Comparison of ENCODE assay signal across 16 cellular contexts in genomic region chr11:64010783-64011182, GRCh38. TPM values are rescaled to one million over a fixed set of nuclear protein-coding genes. Genes with fewer than 3 reads are reported as not detected.
DNase-seq lines count a peak whose midpoint lies in the region; ATAC-seq, FAIRE-seq and TF ChIP-seq lines count a peak whose summit lies in the region.
"Had no signal": no experiment of that assay in that cellular context is flagged by ENCODE, and none has a peak within 500 bp of the region (broad histone marks: within the 10 kb centered on the region; RNA-seq: fewer than 3 reads in every experiment).

No MANE protein-coding gene starts in this region.

- intact Hi-C loops in HepG2 (cut with micrococcal nuclease; ENCODE audit: unreplicated experiment) (no loop called here), right lobe of liver (cut with DNase I) (no loop called here), posterior vena cava (cut with DNase I) (loop anchor here in 1 of 2 donors (5.0 kb wide), 1 partner anchor 117 kb away; no protein-coding TSS in a partner anchor)

- POLR2A ChIA-PET in HepG2 (lab: Yijun Ruan, JAX) (no interaction called here), HEK293 (lab: Yijun Ruan, JAX) (no interaction called here)

- no peak for TF ChIP-seq EP300 in HepG2 (IDR thresholded peaks at IDR 0.05; ENCODE audit: low read depth in 2 of 2, low read length in 2 of 2)
- TF ChIP-seq EP300 in HepG2 (CRISPR knock-in tag; IDR thresholded peaks at IDR 0.05; ENCODE audit: borderline replicate concordance), result no peak

- no peaks in the 10 kb centered on the region for H3K27me3 ChIP-seq in HepG2 (ENCODE audit: control insufficient read depth in 1 of 2, insufficient read depth in 2 of 2, low read length in 2 of 2)
- no peaks in the 10 kb centered on the region for H3K27me3 ChIP-seq in right lobe of liver

- H3K27ac Mint-ChIP-seq in T-helper 2 cell treated with Interferon-gamma antibody and Interleukin-4, amounts not matched to agents 5 μg/mL and 100 μg/mL, for 36 hours, result no peak overlapping the region
- H3K27ac Mint-ChIP-seq: GM23338 had no signal

- no peak for TF ChIP-seq RAD21 in HepG2 (CRISPR knock-in tag; IDR thresholded peaks at IDR 0.05)

- H3K27ac ChIP-seq in HepG2 (ENCODE audit: extremely low read length, insufficient read depth, low read length) (no peak overlapping the region), right lobe of liver (no peak overlapping the region), HEK293 (ENCODE audit: extremely low read depth, low read depth, low read length) (no peak overlapping the region)

- H3K4me1 ChIP-seq in HepG2 (ENCODE audit: insufficient read depth, low read length), result peaks cover 21% of the 10 kb centered on the region
- peaks cover 0 to 10% (median 3%) of the 10 kb centered on the region in 4 donors for H3K4me1 ChIP-seq in right lobe of liver
- H3K4me1 ChIP-seq in HEK293 (ENCODE audit: control insufficient read depth, insufficient read depth, low read length), result no peaks in the 10 kb centered on the region
- H3K4me1 ChIP-seq: HAP-1 had no signal

- no peak for DNase-seq in HepG2 (ENCODE audit: low spot score)
- no peak for DNase-seq in right lobe of liver
- no peak for DNase-seq in urothelium cell line (ENCODE audit: low spot score)
- DNase-seq in T-helper 2 cell treated with Interferon-gamma antibody and Interleukin-4, amounts not matched to agents 5 μg/mL and 100 μg/mL, for 36 hours (ENCODE audit: low spot score), result no peak
- no peak for DNase-seq in posterior vena cava (ENCODE audit: low spot score)
- DNase-seq: C1 segment of cervical spinal cord; CD4-positive, alpha-beta memory T cell; COR-L47; DMS153; DND-41 had no signal

- peaks cover 6% of the 10 kb centered on the region for H3K4me1 Mint-ChIP-seq in T-helper 2 cell treated with Interferon-gamma antibody and Interleukin-4, amounts not matched to agents 5 μg/mL and 100 μg/mL, for 36 hours (ENCODE audit: low read depth)

- ATAC-seq in HepG2, result no peak
- ATAC-seq in right lobe of liver, result no peak
- ATAC-seq: GM23338 had no signal

- H3K79me2 ChIP-seq in HepG2 (ENCODE audit: insufficient read depth, low read length), result no peaks in the 10 kb centered on the region

- H2AFZ ChIP-seq in HepG2 (ENCODE audit: low read length), result no peak overlapping the region
- H2AFZ ChIP-seq: GM23338 had no signal

- H4K20me1 ChIP-seq in HepG2 (ENCODE audit: insufficient read depth, low read length), result peaks cover 8% of the 10 kb centered on the region; the same call in 1 of the 2 replicates

- no peak overlapping the region for H3K4me3 Mint-ChIP-seq in T-helper 2 cell treated with Interferon-gamma antibody and Interleukin-4, amounts not matched to agents 5 μg/mL and 100 μg/mL, for 36 hours
- H3K4me3 Mint-ChIP-seq: GM23338 had no signal

- peaks cover 10% of the 10 kb centered on the region; the same call in 1 of the 2 replicates for H3K9me3 ChIP-seq in HepG2 (ENCODE audit: low read length)
- H3K9me3 ChIP-seq in right lobe of liver, result no peaks in the 10 kb centered on the region
- no peaks in the 10 kb centered on the region for H3K9me3 ChIP-seq in HEK293 (ENCODE audit: control insufficient read depth, insufficient read depth, low read depth, low read length)
- H3K9me3 ChIP-seq: HAP-1 had no signal

- BruUV-seq in HepG2 (replicated peaks; lab: Mats Ljungman, UMichigan), result no TSS peak

- H3K36me3 ChIP-seq in HepG2 (replicated peaks in 1 of 2; ENCODE audit: control insufficient read depth in 1 of 2, insufficient read depth in 2 of 2, low read length in 2 of 2) (no peaks in the 10 kb centered on the region), right lobe of liver (no peaks in the 10 kb centered on the region), HEK293 (ENCODE audit: control insufficient read depth in 2 of 2, insufficient read depth in 1 of 2, low read length in 2 of 2) (no peaks in the 10 kb centered on the region)
- H3K36me3 ChIP-seq: HAP-1 had no signal

- peaks cover 15% of the 10 kb centered on the region for H3K9me3 Mint-ChIP-seq in T-helper 2 cell treated with Interferon-gamma antibody and Interleukin-4, amounts not matched to agents 5 μg/mL and 100 μg/mL, for 36 hours

- in situ Hi-C loops in HepG2 (cut with HindIII; ENCODE audit: extremely low pct_ligation_motif_present, low pct_unique_long_range_greater_than_20kb), result no loop called here

- CTCF ChIA-PET in HepG2 (lab: Yijun Ruan, JAX; ENCODE audit: low intra/inter-chr PET ratio, low total read pairs), result no interaction called here
- CTCF ChIA-PET in HEK293 (lab: Yijun Ruan, JAX), result no interaction called here

- WGBS in HepG2 (ENCODE audit: low lambda C conversion rate), result 97% methylated on average over 2 of the region's 2 CpGs
- 100% methylated on average over 1 of the region's 2 CpGs for WGBS in right lobe of liver (ENCODE audit: insufficient coverage, low coverage, low lambda C conversion rate, missing lambda C conversion rate)

- H3K36me3 Mint-ChIP-seq in T-helper 2 cell treated with Interferon-gamma antibody and Interleukin-4, amounts not matched to agents 5 μg/mL and 100 μg/mL, for 36 hours (ENCODE audit: low read depth), result no peaks in the 10 kb centered on the region
- H3K36me3 Mint-ChIP-seq: CD4-positive, alpha-beta memory T cell had no signal

- peaks cover 23% of the 10 kb centered on the region for H3K27me3 Mint-ChIP-seq in T-helper 2 cell treated with Interferon-gamma antibody and Interleukin-4, amounts not matched to agents 5 μg/mL and 100 μg/mL, for 36 hours (ENCODE audit: low read depth)

- no peak overlapping the region for H3K9ac ChIP-seq in HepG2 (ENCODE audit: insufficient read depth, low read depth, low read length)

- no peak for FAIRE-seq in HepG2 (lab: Jason Lieb, UNC)
- FAIRE-seq in urothelium cell line (lab: Jason Lieb, UNC), result peak; percentile 91
- FAIRE-seq: G401.6, GM19239, H54 had no signal

- H3K4me3 ChIP-seq in HepG2 (replicated peaks in 1 of 3; ENCODE audit: insufficient read depth in 1 of 3, low read depth in 2 of 3, low read length in 3 of 3), result no peak overlapping the region
- H3K4me3 ChIP-seq in right lobe of liver, result no peak overlapping the region
- no peak overlapping the region for H3K4me3 ChIP-seq in HEK293 (ENCODE audit: low read depth, low read length)
- H3K4me3 ChIP-seq: GM23338, HAP-1 had no signal

- no peak overlapping the region for H3K4me2 ChIP-seq in HepG2 (ENCODE audit: low read depth, low read length)
- H3K4me2 ChIP-seq: GM23338 had no signal

- TF ChIP-seq CTCF in HepG2 (CRISPR knock-in tag; IDR thresholded peaks at IDR 0.05) (no peak), right lobe of liver (IDR thresholded peaks at IDR 0.05) (no peak), HEK293 (tag by site-specific recombination; IDR thresholded peaks at IDR 0.05) (no peak)

- TF ChIP-seq POLR2A in HepG2 (IDR thresholded peaks at IDR 0.05; ENCODE audit: insufficient read depth in 1 of 2, low read depth in 2 of 2, low read length in 2 of 2) (no peak), right lobe of liver (IDR thresholded peaks at IDR 0.05) (no peak)

RNA-seq across cellular contexts. Expression of gene OTUB1, which starts 24.5 kb away (rescaled TPM):
- 58.8 and 78.7 TPM in 2 replicates for total RNA-seq in HepG2 (2016; rRNA removed; fragmentation: Illumina TruSeq; extraction: Trizol)
- total RNA-seq in HepG2 (2016; cell fraction: cytosol; rRNA removed; fragmentation: Illumina TruSeq; extraction: Trizol; ENCODE audit: low read depth), result 20.2 and 22.1 TPM in 2 replicates
- 63.7 and 75.6 TPM in 2 replicates for total RNA-seq in HepG2 (2016; cell fraction: insoluble cytoplasmic fraction; rRNA removed; fragmentation: Illumina TruSeq; extraction: Trizol)
- total RNA-seq in HepG2 (2016; cell fraction: membrane; rRNA removed; fragmentation: Illumina TruSeq; extraction: Trizol), result 29.1 and 30.2 TPM in 2 replicates
- total RNA-seq in HepG2 (2016; cell fraction: nucleus; rRNA removed; fragmentation: Illumina TruSeq; extraction: Trizol), result 37.3 and 37.7 TPM in 2 replicates
- polyA plus RNA-seq in HepG2 (2011; rRNA removed), result 130 TPM in 2 replicates
- 108 and 143 TPM in 2 replicates for polyA plus RNA-seq in HepG2 (2011; cell fraction: cytosol; rRNA removed)
- 193 and 235 TPM in 2 replicates for polyA plus RNA-seq in HepG2 (2011; cell fraction: nucleus; rRNA removed)
- 62.7 and 68.2 TPM in 2 replicates for polyA plus RNA-seq in HepG2 (2012)
- polyA plus RNA-seq in HepG2 (2016; cell fraction: cytosol; fragmentation: Illumina TruSeq; extraction: Trizol; ENCODE audit: low read depth), result 38.9 TPM in 2 replicates
- polyA plus RNA-seq in HepG2 (2016; cell fraction: insoluble cytoplasmic fraction; fragmentation: Illumina TruSeq; extraction: Trizol; ENCODE audit: low read depth), result 103 and 127 TPM in 2 replicates
- polyA plus RNA-seq in HepG2 (2016; cell fraction: membrane; fragmentation: Illumina TruSeq; extraction: Trizol; ENCODE audit: low read depth), result 42.5 and 43.1 TPM in 2 replicates
- polyA plus RNA-seq in HepG2 (2016; cell fraction: nucleus; fragmentation: Illumina TruSeq; extraction: Trizol; ENCODE audit: insufficient read depth, low read depth), result 108 and 115 TPM in 2 replicates
- polyA minus RNA-seq in HepG2 (2011; rRNA and poly(A)+ RNA removed; ENCODE audit: low replicate concordance), result 120 and 135 TPM in 2 replicates
- polyA minus RNA-seq in HepG2 (2011; cell fraction: cytosol; rRNA and poly(A)+ RNA removed), result 51.3 and 59.5 TPM in 2 replicates
- polyA minus RNA-seq in HepG2 (2011; cell fraction: nucleus; rRNA and poly(A)+ RNA removed), result 31.7 and 32.2 TPM in 2 replicates
- total RNA-seq in right lobe of liver, result 10 to 100 TPM; 23.2 to 35.3 (median 24.7) TPM
- total RNA-seq in posterior vena cava, result 10 to 100 TPM; 37.7 to 41.3 TPM

RNA-seq across cellular contexts. Expression of gene FLRT1, which starts 24.9 kb away (rescaled TPM):
- total RNA-seq in HepG2 (2016; rRNA removed; fragmentation: Illumina TruSeq; extraction: Trizol) (0.02 TPM in 1 of 2 replicates, not detected in the other), right lobe of liver (under 1 TPM in 1 of 6 experiments, not detected in 5; 0.12 TPM), posterior vena cava (under 1 TPM; 0.14 to 0.29 TPM)
- not detected in 2 replicates for total RNA-seq in HepG2 (2016; cell fraction: cytosol; rRNA removed; fragmentation: Illumina TruSeq; extraction: Trizol; ENCODE audit: low read depth)
- not detected in 2 replicates for total RNA-seq in HepG2 (2016; cell fraction: insoluble cytoplasmic fraction; rRNA removed; fragmentation: Illumina TruSeq; extraction: Trizol)
- total RNA-seq in HepG2 (2016; cell fraction: membrane; rRNA removed; fragmentation: Illumina TruSeq; extraction: Trizol), result not detected in 2 replicates
- total RNA-seq in HepG2 (2016; cell fraction: nucleus; rRNA removed; fragmentation: Illumina TruSeq; extraction: Trizol), result 0.09 TPM in 1 of 2 replicates, not detected in the other
- polyA plus RNA-seq in HepG2 (2011; rRNA removed), result 0.08 TPM in 2 replicates
- polyA plus RNA-seq in HepG2 (2011; cell fraction: cytosol; rRNA removed), result 0.03 TPM in 2 replicates
- polyA plus RNA-seq in HepG2 (2011; cell fraction: nucleus; rRNA removed), result 0.06 and 0.10 TPM in 2 replicates
- polyA plus RNA-seq in HepG2 (2012), result 0.28 and 0.32 TPM in 2 replicates
- polyA plus RNA-seq in HepG2 (2016; cell fraction: cytosol; fragmentation: Illumina TruSeq; extraction: Trizol; ENCODE audit: low read depth), result not detected in 2 replicates
- polyA plus RNA-seq in HepG2 (2016; cell fraction: insoluble cytoplasmic fraction; fragmentation: Illumina TruSeq; extraction: Trizol; ENCODE audit: low read depth), result 0.10 TPM in 1 of 2 replicates, not detected in the other
- polyA plus RNA-seq in HepG2 (2016; cell fraction: membrane; fragmentation: Illumina TruSeq; extraction: Trizol; ENCODE audit: low read depth), result not detected in 2 replicates
- not detected in 2 replicates for polyA plus RNA-seq in HepG2 (2016; cell fraction: nucleus; fragmentation: Illumina TruSeq; extraction: Trizol; ENCODE audit: insufficient read depth, low read depth)
- polyA minus RNA-seq in HepG2 (2011; rRNA and poly(A)+ RNA removed; ENCODE audit: low replicate concordance), result 0.07 and 0.22 TPM in 2 replicates
- polyA minus RNA-seq in HepG2 (2011; cell fraction: cytosol; rRNA and poly(A)+ RNA removed), result 0.18 and 0.20 TPM in 2 replicates
- polyA minus RNA-seq in HepG2 (2011; cell fraction: nucleus; rRNA and poly(A)+ RNA removed), result 0.39 TPM in 1 of 2 replicates, not detected in the other
- total RNA-seq: CD4-positive, alpha-beta memory T cell had no signal
- polyA plus RNA-seq: CD4-positive, alpha-beta memory T cell had no signal

RNA-seq across cellular contexts. Expression of gene COX8A, which starts 36.4 kb away (rescaled TPM):
- total RNA-seq in HepG2 (2016; rRNA removed; fragmentation: Illumina TruSeq; extraction: Trizol) (393 and 406 TPM in 2 replicates), right lobe of liver (100 to 1,000 TPM; 144 to 385 (median 177) TPM), posterior vena cava (100 to 1,000 TPM; 161 to 203 TPM)
- total RNA-seq in HepG2 (2016; cell fraction: cytosol; rRNA removed; fragmentation: Illumina TruSeq; extraction: Trizol; ENCODE audit: low read depth), result 208 and 256 TPM in 2 replicates
- 417 and 435 TPM in 2 replicates for total RNA-seq in HepG2 (2016; cell fraction: insoluble cytoplasmic fraction; rRNA removed; fragmentation: Illumina TruSeq; extraction: Trizol)
- 247 and 301 TPM in 2 replicates for total RNA-seq in HepG2 (2016; cell fraction: membrane; rRNA removed; fragmentation: Illumina TruSeq; extraction: Trizol)
- 164 and 188 TPM in 2 replicates for total RNA-seq in HepG2 (2016; cell fraction: nucleus; rRNA removed; fragmentation: Illumina TruSeq; extraction: Trizol)
- 202 and 217 TPM in 2 replicates for polyA plus RNA-seq in HepG2 (2011; rRNA removed)
- polyA plus RNA-seq in HepG2 (2011; cell fraction: cytosol; rRNA removed), result 241 and 483 TPM in 2 replicates
- polyA plus RNA-seq in HepG2 (2011; cell fraction: nucleus; rRNA removed), result 200 and 266 TPM in 2 replicates
- polyA plus RNA-seq in HepG2 (2012), result 160 and 192 TPM in 2 replicates
- polyA plus RNA-seq in HepG2 (2016; cell fraction: cytosol; fragmentation: Illumina TruSeq; extraction: Trizol; ENCODE audit: low read depth), result 231 and 257 TPM in 2 replicates
- 441 and 468 TPM in 2 replicates for polyA plus RNA-seq in HepG2 (2016; cell fraction: insoluble cytoplasmic fraction; fragmentation: Illumina TruSeq; extraction: Trizol; ENCODE audit: low read depth)
- 285 and 298 TPM in 2 replicates for polyA plus RNA-seq in HepG2 (2016; cell fraction: membrane; fragmentation: Illumina TruSeq; extraction: Trizol; ENCODE audit: low read depth)
- polyA plus RNA-seq in HepG2 (2016; cell fraction: nucleus; fragmentation: Illumina TruSeq; extraction: Trizol; ENCODE audit: insufficient read depth, low read depth), result 310 TPM in 2 replicates
- 341 and 520 TPM in 2 replicates for polyA minus RNA-seq in HepG2 (2011; rRNA and poly(A)+ RNA removed; ENCODE audit: low replicate concordance)
- polyA minus RNA-seq in HepG2 (2011; cell fraction: cytosol; rRNA and poly(A)+ RNA removed), result 121 and 141 TPM in 2 replicates
- polyA minus RNA-seq in HepG2 (2011; cell fraction: nucleus; rRNA and poly(A)+ RNA removed), result 24.2 and 29.4 TPM in 2 replicates
